Comparison of ENCODE assay signal across 1 cellular context in the genomic region with DNA sequence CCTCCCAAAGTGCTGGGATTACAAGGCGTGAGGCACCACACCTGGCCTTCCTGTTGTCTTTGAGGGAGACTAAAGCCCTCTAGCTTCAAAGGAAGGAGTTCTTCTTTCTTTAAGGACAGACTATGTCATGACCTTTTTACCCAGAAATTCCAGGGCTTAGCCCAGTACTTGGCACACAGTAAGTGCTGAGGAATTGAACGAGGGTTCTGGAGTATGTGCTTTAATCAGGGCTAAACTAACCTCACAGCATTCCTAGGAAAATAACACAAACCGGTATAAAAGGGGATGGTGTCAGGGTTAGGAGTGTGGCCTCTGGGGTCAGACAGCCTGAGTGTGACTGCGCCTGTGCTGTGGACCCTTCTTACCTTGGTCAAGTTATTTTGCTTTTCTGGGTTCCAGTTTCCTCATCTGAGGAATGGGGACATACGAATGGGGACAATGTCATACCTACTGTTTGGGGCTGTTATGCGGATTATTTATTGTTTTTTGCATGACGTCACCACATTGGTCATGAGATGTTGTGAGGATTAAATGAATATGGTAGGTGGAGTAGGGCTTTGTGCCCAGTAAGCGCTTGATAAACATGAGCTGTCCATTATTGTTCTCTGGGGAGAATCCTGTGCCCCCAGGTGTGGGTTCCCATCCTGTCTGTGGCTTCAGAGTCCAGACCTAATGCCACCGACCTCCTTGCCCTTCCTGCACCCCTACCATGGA.
TF ChIP-seq lines count a peak whose summit lies in the region.

No MANE protein-coding gene starts in this region.

TF ChIP-seq in HepG2, 621 proteins besides CTCF, POLR2A, EP300 and RAD21:
- TF ChIP-seq ZNF446 (CRISPR knock-in tag; IDR thresholded peaks at IDR 0.05) (no peak), ATF7 (IDR thresholded peaks at IDR 0.05) (0 out of 2 replicates have a peak, but pooled peaks have one; percentile 7), ATF7 (CRISPR knock-in tag; IDR thresholded peaks at IDR 0.05) (no peak)
